In the genomic region with DNA sequence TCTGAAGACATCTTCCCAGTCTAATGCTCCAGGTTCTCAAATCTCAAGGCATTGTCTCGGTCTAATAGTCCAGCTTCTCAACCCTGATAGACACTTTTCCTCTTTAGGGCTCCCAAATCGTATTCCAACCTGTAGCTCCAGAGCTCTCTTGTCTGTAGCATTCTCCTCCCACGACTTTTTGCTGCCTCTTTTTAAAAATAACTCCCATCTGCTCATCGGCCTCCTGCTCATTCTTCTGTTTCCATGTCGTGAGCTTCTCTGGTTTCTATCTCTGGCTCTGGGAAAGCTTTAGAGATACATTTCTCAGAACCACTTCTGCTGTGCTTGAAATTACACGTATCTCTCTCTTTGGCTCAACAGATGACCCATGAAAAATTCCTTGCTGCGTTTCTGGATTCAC, we compare ENCODE assay signal across 22 cellular contexts.
"Had no signal": no experiment of that assay in that cellular context is flagged by ENCODE, and none has a peak within 500 bp of the region (broad histone marks: within the 10 kb centered on the region; RNA-seq: fewer than 3 reads in every experiment).

No MANE protein-coding gene starts in this region.

- H3K9me3 ChIP-seq: SJCRH30 had no signal

- H3K4me3 Mint-ChIP-seq: IgD-negative memory B cell had no signal

- H3K27me3 ChIP-seq: SJCRH30 had no signal

- H3K36me3 ChIP-seq: SJCRH30 had no signal

- DNase-seq: Kasumi-1, MM.1S, NCI-H1092 treated with DMSO at 0.1 percent for 48 hours, NCI-H1436, NCI-H187, NCI-H2029, NCI-H2081 treated with DMSO at 0.1 percent for 48 hours, NCI-H2171, NCI-H226, NCI-H446, NCI-H510A, NCI-H524 treated with DMSO at 0.1 percent for 48 hours, NCI-H69, NCI-H774, SHP77 treated with DMSO at 0.1 percent for 48 hours, SJCRH30 had no signal

- H3K27ac ChIP-seq: KMS-11, RWPE1, SJCRH30 had no signal

- H3K4me1 Mint-ChIP-seq: IgD-negative memory B cell had no signal

- H3K36me3 Mint-ChIP-seq: IgD-negative memory B cell had no signal

- H3K4me1 ChIP-seq: SJCRH30 had no signal

- H3K27me3 Mint-ChIP-seq: IgD-negative memory B cell had no signal

- ATAC-seq: K562, Panc1, SK-N-SH treated with all-trans-retinoic acid at 6 μM for 48 hours had no signal

- H3K27ac Mint-ChIP-seq: IgD-negative memory B cell had no signal

- H3K4me3 ChIP-seq: K562, SJCRH30 had no signal
